In the genomic region with DNA sequence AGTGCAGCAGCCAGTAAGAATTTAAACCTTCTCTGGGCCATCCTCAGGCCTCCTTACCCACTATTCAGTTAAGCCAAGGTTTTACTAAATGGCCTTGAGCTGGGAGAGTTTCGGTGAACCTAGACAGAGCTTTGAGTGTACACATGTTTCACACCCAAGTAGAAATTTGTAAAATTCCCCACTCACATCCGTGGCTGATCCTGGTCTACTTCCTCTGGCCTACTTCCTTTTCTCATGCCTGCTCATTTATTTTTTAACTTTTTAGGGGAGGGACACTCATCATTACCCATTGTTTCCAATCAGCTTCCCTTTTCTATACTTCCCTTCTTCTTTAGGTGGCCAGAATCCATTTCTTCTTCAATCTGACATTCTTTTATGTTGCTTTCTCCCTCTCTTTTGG, we compare ENCODE assay signal across 1 cellular context.
TF ChIP-seq lines count a peak whose summit lies in the region.

No MANE protein-coding gene starts in this region.

TF ChIP-seq in WTC11, 78 proteins besides CTCF, POLR2A, EP300 and RAD21 (continued from another document):
- no peak for TF ChIP-seq ZNF425 (CRISPR knock-in tag; conservative IDR thresholded peaks at IDR 0.05)
- TF ChIP-seq, protein P1, sequence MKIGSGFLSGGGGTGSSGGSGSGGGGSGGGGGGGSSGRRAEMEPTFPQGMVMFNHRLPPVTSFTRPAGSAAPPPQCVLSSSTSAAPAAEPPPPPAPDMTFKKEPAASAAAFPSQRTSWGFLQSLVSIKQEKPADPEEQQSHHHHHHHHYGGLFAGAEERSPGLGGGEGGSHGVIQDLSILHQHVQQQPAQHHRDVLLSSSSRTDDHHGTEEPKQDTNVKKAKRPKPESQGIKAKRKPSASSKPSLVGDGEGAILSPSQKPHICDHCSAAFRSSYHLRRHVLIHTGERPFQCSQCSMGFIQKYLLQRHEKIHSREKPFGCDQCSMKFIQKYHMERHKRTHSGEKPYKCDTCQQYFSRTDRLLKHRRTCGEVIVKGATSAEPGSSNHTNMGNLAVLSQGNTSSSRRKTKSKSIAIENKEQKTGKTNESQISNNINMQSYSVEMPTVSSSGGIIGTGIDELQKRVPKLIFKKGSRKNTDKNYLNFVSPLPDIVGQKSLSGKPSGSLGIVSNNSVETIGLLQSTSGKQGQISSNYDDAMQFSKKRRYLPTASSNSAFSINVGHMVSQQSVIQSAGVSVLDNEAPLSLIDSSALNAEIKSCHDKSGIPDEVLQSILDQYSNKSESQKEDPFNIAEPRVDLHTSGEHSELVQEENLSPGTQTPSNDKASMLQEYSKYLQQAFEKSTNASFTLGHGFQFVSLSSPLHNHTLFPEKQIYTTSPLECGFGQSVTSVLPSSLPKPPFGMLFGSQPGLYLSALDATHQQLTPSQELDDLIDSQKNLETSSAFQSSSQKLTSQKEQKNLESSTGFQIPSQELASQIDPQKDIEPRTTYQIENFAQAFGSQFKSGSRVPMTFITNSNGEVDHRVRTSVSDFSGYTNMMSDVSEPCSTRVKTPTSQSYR (CRISPR knock-in tag; IDR thresholded peaks at IDR 0.05) = no peak
- TF ChIP-seq JAZF1 (CRISPR knock-in tag; IDR thresholded peaks at IDR 0.05) = no peak
- TF ChIP-seq CREM (CRISPR knock-in tag; IDR thresholded peaks at IDR 0.05) = no peak
- no peak for TF ChIP-seq FOXP1 (CRISPR knock-in tag; IDR thresholded peaks at IDR 0.05; ENCODE audit: borderline replicate concordance)
